ENCODE assay signal across 8 cellular contexts in the genomic region with DNA sequence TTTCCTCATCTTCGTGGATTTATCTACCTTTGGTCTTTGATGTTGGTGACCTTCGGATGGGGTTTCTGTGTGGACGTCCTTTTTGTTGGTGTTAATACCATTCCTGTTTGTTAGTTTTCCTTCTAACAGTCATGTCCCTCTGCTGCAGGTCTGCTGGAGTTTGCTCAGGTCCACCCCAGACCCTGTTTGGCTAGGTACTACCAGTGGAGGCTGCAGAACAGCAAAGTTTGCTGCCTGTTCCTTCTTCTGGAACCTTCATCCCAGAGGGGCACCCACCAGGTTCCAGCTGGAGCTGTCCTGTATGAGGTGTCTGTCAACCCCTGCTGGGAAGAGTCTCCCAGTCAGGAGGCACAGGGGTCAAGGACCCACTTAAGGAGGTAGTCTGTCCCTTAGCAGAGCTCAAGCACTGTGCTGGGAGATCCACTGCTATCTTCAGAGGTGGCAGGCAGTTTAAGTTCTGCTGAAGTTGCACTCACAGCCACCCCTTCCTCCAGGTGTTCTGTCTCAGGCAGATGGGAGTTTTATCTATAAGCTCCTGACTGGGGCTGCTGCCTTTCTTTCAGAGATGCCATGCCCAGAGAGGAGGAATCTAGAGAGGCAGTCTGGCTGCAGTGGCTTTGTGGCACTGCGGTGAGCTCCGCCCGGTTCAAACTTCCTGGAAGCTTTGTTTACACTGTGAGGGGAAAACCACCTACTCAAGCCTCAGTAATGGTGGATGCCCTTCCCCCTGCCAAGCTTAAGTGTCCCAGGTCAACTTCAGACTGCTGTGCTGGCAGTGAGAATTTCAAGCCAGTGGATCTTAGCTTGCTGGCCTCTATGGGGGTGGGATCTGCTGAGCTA. TPM values are rescaled to one million over a fixed set of nuclear protein-coding genes. Genes with fewer than 3 reads are reported as not detected.
A peak's percentile ranks its signal among the peaks of the same experiment; 100 is the strongest.
DNase-seq lines count a peak whose midpoint lies in the region; ATAC-seq and TF ChIP-seq lines count a peak whose summit lies in the region.
"Not testable (repeated sequence)": the region's sequence is repeated elsewhere in the genome, so short reads cannot be mapped to it uniquely, and the experiment has no call there.

No MANE protein-coding gene starts in this region.

- H3K36me3 Mint-ChIP-seq in T-helper 17 cell (ENCODE audit: low read depth); central memory CD8-positive, alpha-beta T cell (ENCODE audit: insufficient read depth): not testable (repeated sequence)
- peaks cover 19% of the 10 kb centered on the region for H3K36me3 Mint-ChIP-seq in activated CD8-positive, alpha-beta T cell treated with anti-CD3 and anti-CD28 coated beads for 36 hours (ENCODE audit: low read depth)
- peaks cover 22% of the 10 kb centered on the region for H3K36me3 Mint-ChIP-seq in activated T-helper 2 cell treated with anti-CD3 and anti-CD28 coated beads, Interferon-gamma antibody, Interleukin-2, Interleukin-4, amounts not matched to agents 10 μg/mL and 5 μg/mL and 100 μg/mL, durations not matched to agents 14 hours and 24 hours and 36 hours (ENCODE audit: low read depth)
- H3K36me3 Mint-ChIP-seq in natural killer cell: peaks cover 18% of the 10 kb centered on the region

- not testable (repeated sequence) for TF ChIP-seq CTCF in activated CD8-positive, alpha-beta T cell treated with anti-CD3 and anti-CD28 coated beads for 36 hours (IDR thresholded peaks at IDR 0.05); natural killer cell (IDR thresholded peaks at IDR 0.05)

- not testable (repeated sequence) for H3K27me3 Mint-ChIP-seq in T-helper 17 cell; activated CD8-positive, alpha-beta T cell treated with anti-CD3 and anti-CD28 coated beads for 36 hours; activated T-helper 2 cell treated with anti-CD3 and anti-CD28 coated beads, Interferon-gamma antibody, Interleukin-2, Interleukin-4, amounts not matched to agents 10 μg/mL and 5 μg/mL and 100 μg/mL, durations not matched to agents 14 hours and 24 hours and 36 hours (ENCODE audit: low read depth); natural killer cell (ENCODE audit: low read depth in 2 of 2)
- H3K27me3 Mint-ChIP-seq in central memory CD8-positive, alpha-beta T cell: peaks cover 65% of the 10 kb centered on the region

- peak overlapping the region; percentile 5 for H3K4me3 Mint-ChIP-seq in T-helper 17 cell
- not testable (repeated sequence) for H3K4me3 Mint-ChIP-seq in activated CD8-positive, alpha-beta T cell treated with anti-CD3 and anti-CD28 coated beads for 36 hours; activated T-helper 2 cell treated with anti-CD3 and anti-CD28 coated beads, Interferon-gamma antibody, Interleukin-2, Interleukin-4, amounts not matched to agents 10 μg/mL and 5 μg/mL and 100 μg/mL, durations not matched to agents 14 hours and 24 hours and 36 hours (ENCODE audit: low read depth); natural killer cell
- H3K4me3 Mint-ChIP-seq in central memory CD8-positive, alpha-beta T cell: peak overlapping the region; percentile 36

- peaks cover 34% of the 10 kb centered on the region for H3K9me3 Mint-ChIP-seq in activated CD8-positive, alpha-beta T cell treated with anti-CD3 and anti-CD28 coated beads for 36 hours
- peaks cover 38% of the 10 kb centered on the region for H3K9me3 Mint-ChIP-seq in activated T-helper 2 cell treated with anti-CD3 and anti-CD28 coated beads, Interferon-gamma antibody, Interleukin-2, Interleukin-4, amounts not matched to agents 10 μg/mL and 5 μg/mL and 100 μg/mL, durations not matched to agents 14 hours and 24 hours and 36 hours
- peaks cover 20% of the 10 kb centered on the region for H3K9me3 Mint-ChIP-seq in central memory CD8-positive, alpha-beta T cell
- H3K9me3 Mint-ChIP-seq in natural killer cell: peaks cover 6 to 14% of the 10 kb centered on the region in 2 donors

- intact Hi-C loops in activated CD8-positive, alpha-beta T cell treated with anti-CD3 and anti-CD28 coated beads for 36 hours (cut with micrococcal nuclease); activated T-helper 2 cell treated with anti-CD3 and anti-CD28 coated beads, Interferon-gamma antibody, Interleukin-2, Interleukin-4, amounts not matched to agents 10 μg/mL and 5 μg/mL and 100 μg/mL, durations not matched to agents 14 hours and 24 hours and 36 hours (cut with micrococcal nuclease); natural killer cell (cut with micrococcal nuclease): not testable (repeated sequence)

- POLR2A ChIA-PET in activated CD8-positive, alpha-beta T cell treated with anti-CD3 and anti-CD28 coated beads for 36 hours (lab: Charles Lee): not testable (repeated sequence)

- peak overlapping the region; percentile 84 for H3K27ac Mint-ChIP-seq in T-helper 17 cell
- peak overlapping the region; percentile 79 for H3K27ac Mint-ChIP-seq in activated CD8-positive, alpha-beta T cell treated with anti-CD3 and anti-CD28 coated beads for 36 hours
- not testable (repeated sequence) for H3K27ac Mint-ChIP-seq in activated T-helper 2 cell treated with anti-CD3 and anti-CD28 coated beads, Interferon-gamma antibody, Interleukin-2, Interleukin-4, amounts not matched to agents 10 μg/mL and 5 μg/mL and 100 μg/mL, durations not matched to agents 14 hours and 24 hours and 36 hours; central memory CD8-positive, alpha-beta T cell (ENCODE audit: low read depth); natural killer cell

- not testable (repeated sequence) for H3K4me1 Mint-ChIP-seq in T-helper 17 cell; central memory CD8-positive, alpha-beta T cell; natural killer cell
- peaks cover 26% of the 10 kb centered on the region for H3K4me1 Mint-ChIP-seq in activated CD8-positive, alpha-beta T cell treated with anti-CD3 and anti-CD28 coated beads for 36 hours (ENCODE audit: low read depth)
- H3K4me1 Mint-ChIP-seq in activated T-helper 2 cell treated with anti-CD3 and anti-CD28 coated beads, Interferon-gamma antibody, Interleukin-2, Interleukin-4, amounts not matched to agents 10 μg/mL and 5 μg/mL and 100 μg/mL, durations not matched to agents 14 hours and 24 hours and 36 hours (ENCODE audit: low read depth): peaks cover 12% of the 10 kb centered on the region

- CTCF ChIA-PET in activated CD8-positive, alpha-beta T cell treated with anti-CD3 and anti-CD28 coated beads for 36 hours (lab: Charles Lee): not testable (repeated sequence)

- DNase-seq in CMK (ENCODE audit: low read depth) (peak; percentile 5), NCI-H2029 (lab: John Stamatoyannopoulos, UW) (peak; percentile 2), T-helper 17 cell (peak in 2 of 3 donors; percentile 18 to 33)
- DNase-seq in activated CD8-positive, alpha-beta T cell treated with anti-CD3 and anti-CD28 coated beads for 36 hours: peak; percentile 58
- DNase-seq in activated T-helper 2 cell treated with anti-CD3 and anti-CD28 coated beads, Interferon-gamma antibody, Interleukin-2, Interleukin-4, amounts not matched to agents 10 μg/mL and 5 μg/mL and 100 μg/mL, durations not matched to agents 14 hours and 24 hours and 36 hours (ENCODE audit: low spot score): peak; percentile 35
- not testable (repeated sequence) for DNase-seq in central memory CD8-positive, alpha-beta T cell (ENCODE audit: low spot score in 2 of 2); natural killer cell
- DNase-seq in stimulated activated naive CD4-positive, alpha-beta T cell (lab: John Stamatoyannopoulos, UW): peak in 5 of 6 experiments; percentile 1 to 61 (median 28)

- ATAC-seq in T-helper 17 cell: peak; percentile 97
- ATAC-seq in activated CD8-positive, alpha-beta T cell treated with anti-CD3 and anti-CD28 coated beads for 36 hours: peak; percentile 65
- peak; percentile 28 for ATAC-seq in central memory CD8-positive, alpha-beta T cell (replicated peaks; ENCODE audit: extremely low read depth, poor library complexity, severe bottlenecking)
- peak in 2 of 3 donors; percentile 36 to 59 for ATAC-seq in natural killer cell

- H3K9me3 ChIP-seq in T-helper 17 cell (ENCODE audit: control insufficient read depth, low read length, poor library complexity, severe bottlenecking): not testable (repeated sequence)

RNA-seq across cellular contexts. Expression of gene TMEM106B, which starts 40.9 kb away (rescaled TPM):
- 10 to 100 TPM; 23.8 to 27.9 TPM for total RNA-seq in T-helper 17 cell
- 10 to 100 TPM; 27.1 to 28.8 TPM for total RNA-seq in activated CD8-positive, alpha-beta T cell treated with anti-CD3 and anti-CD28 coated beads for 36 hours
- total RNA-seq in activated T-helper 2 cell treated with anti-CD3 and anti-CD28 coated beads, Interferon-gamma antibody, Interleukin-2, Interleukin-4, amounts not matched to agents 10 μg/mL and 5 μg/mL and 100 μg/mL, durations not matched to agents 14 hours and 24 hours and 36 hours: 23.9 and 24.1 TPM in 2 replicates
- total RNA-seq in natural killer cell: 10 to 100 TPM; 18.6 to 28.5 (median 20.4) TPM

Comparison
In these comparisons a context has a peak if more than half of its experiments do, and no peak if none do; other contexts are left out.
1. ATAC-seq: peak in every context shown above with its lines; median percentile 97 in T-helper 17 cell; 65 in activated CD8-positive, alpha-beta T cell treated with anti-CD3 and anti-CD28 coated beads for 36 hours; 48 in natural killer cell; 28 in central memory CD8-positive, alpha-beta T cell.